In genomic region chr5:59390074-59390659, GRCh38 we compare ENCODE assay signal across 8 cellular contexts.
DNase-seq lines count a peak whose midpoint lies in the region; ATAC-seq and TF ChIP-seq lines count a peak whose summit lies in the region.

No MANE protein-coding gene starts in this region.

- H3K23ac ChIP-seq in neuronal stem cell (ENCODE audit: low read depth, low read length, poor library complexity) = no peak overlapping the region

- ATAC-seq in HG03280 (IDR thresholded peaks at IDR 0.05; ENCODE audit: unreplicated experiment) (no peak), HG02610 (IDR thresholded peaks at IDR 0.05; ENCODE audit: unreplicated experiment) (no peak)

- H3K4me1 Mint-ChIP-seq in activated CD4-positive, alpha-beta T cell treated with anti-CD3 and anti-CD28 coated beads, Interleukin-2, amount 10 ng/mL, durations not matched to agents 24 days and 14 days = no peaks in the 10 kb centered on the region

- H3K9me3 ChIP-seq in colonic mucosa = no peaks in the 10 kb centered on the region
- peaks cover 0 to 12% of the 10 kb centered on the region in 2 donors for H3K9me3 ChIP-seq in neuronal stem cell (replicated peaks in 1 of 2; ENCODE audit: control insufficient read depth in 2 of 2, insufficient read depth in 1 of 2, low read depth in 1 of 2, low read length in 2 of 2)

- no peak overlapping the region for H3K9ac ChIP-seq in colonic mucosa (ENCODE audit: low read depth in 2 of 2, low read length in 2 of 2)
- H3K9ac ChIP-seq in neuronal stem cell (ENCODE audit: low read depth, low read length, poor library complexity) = no peak overlapping the region

- no CpG with 5 or more reads among the region's 2 CpGs for WGBS in neuronal stem cell (ENCODE audit: extremely low coverage in 2 of 2, insufficient read length in 2 of 2, insufficient replicate concordance in 1 of 2), 2 donors

- H2AFZ ChIP-seq in neuronal stem cell (ENCODE audit: low read length) = no peak overlapping the region

- no peak overlapping the region for H3K4me3 ChIP-seq in colonic mucosa
- H3K4me3 ChIP-seq in neuronal stem cell (ENCODE audit: low read length in 2 of 2) = no peak overlapping the region

- H2BK120ac ChIP-seq in neuronal stem cell (ENCODE audit: low read depth, low read length) = no peak overlapping the region

- no peak overlapping the region for H2BK5ac ChIP-seq in neuronal stem cell (ENCODE audit: low read length)

- H3K27ac ChIP-seq in colonic mucosa = no peak overlapping the region
- no peak overlapping the region for H3K27ac ChIP-seq in neuronal stem cell (replicated peaks; ENCODE audit: low read length)

- H3K4me1 ChIP-seq in colonic mucosa = no peaks in the 10 kb centered on the region
- no peaks in the 10 kb centered on the region for H3K4me1 ChIP-seq in neuronal stem cell (ENCODE audit: control insufficient read depth in 2 of 2, insufficient read depth in 1 of 2, low read depth in 1 of 2, low read length in 2 of 2)

- H3K4me2 ChIP-seq in neuronal stem cell (ENCODE audit: insufficient read depth, low read length, poor library complexity, severe bottlenecking) = no peak overlapping the region

- no peak overlapping the region for H4K91ac ChIP-seq in neuronal stem cell (ENCODE audit: low read depth, low read length, poor library complexity)

- no peak overlapping the region for H3K27ac Mint-ChIP-seq in activated CD4-positive, alpha-beta T cell treated with anti-CD3 and anti-CD28 coated beads, Interleukin-2, amount 10 ng/mL, durations not matched to agents 24 days and 14 days

- H3K36me3 Mint-ChIP-seq in activated CD4-positive, alpha-beta T cell treated with anti-CD3 and anti-CD28 coated beads, Interleukin-2, amount 10 ng/mL, durations not matched to agents 24 days and 14 days (ENCODE audit: low read depth) = no peaks in the 10 kb centered on the region

- no peaks in the 10 kb centered on the region for H3K79me1 ChIP-seq in neuronal stem cell (ENCODE audit: low read depth, low read length)

- intact Hi-C loops in activated CD4-positive, alpha-beta T cell treated with anti-CD3 and anti-CD28 coated beads, Interleukin-2, amount 10 ng/mL, durations not matched to agents 24 days and 14 days (cut with micrococcal nuclease) = loop anchor here (2.0 kb wide), 2 partner anchors 107 to 283 kb away; no protein-coding TSS in a partner anchor
- intact Hi-C loops in colonic mucosa (cut with DNase I) = loop anchor here (5.0 kb wide), 2 partner anchors 112 to 287 kb away; no protein-coding TSS in a partner anchor

- H3K36me3 ChIP-seq in colonic mucosa (no peaks in the 10 kb centered on the region), neuronal stem cell (replicated peaks in 1 of 2; ENCODE audit: control insufficient read depth in 2 of 2, insufficient read depth in 2 of 2, low read length in 2 of 2) (no peaks in the 10 kb centered on the region)

- TF ChIP-seq CTCF in colonic mucosa (IDR thresholded peaks at IDR 0.05) = peak; percentile 62

- no peak overlapping the region for H4K8ac ChIP-seq in neuronal stem cell (ENCODE audit: low read depth, low read length)

- H3K4me3 Mint-ChIP-seq in activated CD4-positive, alpha-beta T cell treated with anti-CD3 and anti-CD28 coated beads, Interleukin-2, amount 10 ng/mL, durations not matched to agents 24 days and 14 days = no peak overlapping the region

- peak; percentile 65 for DNase-seq in activated CD4-positive, alpha-beta T cell treated with anti-CD3 and anti-CD28 coated beads, Interleukin-2, amount 10 ng/mL, durations not matched to agents 24 days and 14 days
- DNase-seq in activated CD4-positive, alpha-beta T cell treated with anti-CD3 and anti-CD28 coated beads for 1 hour = no peak
- DNase-seq in NCI-H2029 (lab: John Stamatoyannopoulos, UW) (peak; percentile 5), colonic mucosa (peak; percentile 32), neuronal stem cell (ENCODE audit: low spot score) (peak; percentile 32), mucosa of gallbladder (ENCODE audit: low spot score) (no peak)

- no peak overlapping the region for H2BK15ac ChIP-seq in neuronal stem cell (ENCODE audit: low read length)

- H3K9me3 Mint-ChIP-seq in activated CD4-positive, alpha-beta T cell treated with anti-CD3 and anti-CD28 coated beads, Interleukin-2, amount 10 ng/mL, durations not matched to agents 24 days and 14 days = no peaks in the 10 kb centered on the region

- H3K27me3 ChIP-seq in colonic mucosa (no peaks in the 10 kb centered on the region), neuronal stem cell (ENCODE audit: control insufficient read depth in 3 of 3, insufficient read depth in 3 of 3, low read depth in 1 of 3, low read length in 3 of 3) (no peaks in the 10 kb centered on the region)

- H3K4ac ChIP-seq in neuronal stem cell (ENCODE audit: low read length) = no peak overlapping the region

- no peak overlapping the region for H3K14ac ChIP-seq in neuronal stem cell (ENCODE audit: low read length)

- no peak overlapping the region for H3K18ac ChIP-seq in neuronal stem cell (ENCODE audit: low read length)

- H2BK12ac ChIP-seq in neuronal stem cell (ENCODE audit: low read length) = no peak overlapping the region

- peaks cover 16% of the 10 kb centered on the region for H3K27me3 Mint-ChIP-seq in activated CD4-positive, alpha-beta T cell treated with anti-CD3 and anti-CD28 coated beads, Interleukin-2, amount 10 ng/mL, durations not matched to agents 24 days and 14 days

- H2AK5ac ChIP-seq in neuronal stem cell (ENCODE audit: low read depth, low read length) = no peak overlapping the region

Comparison
In these comparisons a context has a peak if more than half of its experiments do, and no peak if none do; other contexts are left out.
1. DNase-seq: peak in activated CD4-positive, alpha-beta T cell treated with anti-CD3 and anti-CD28 coated beads, Interleukin-2, amount 10 ng/mL, durations not matched to agents 24 days and 14 days (single experiment), NCI-H2029 (single experiment), colonic mucosa (single experiment) and neuronal stem cell (single experiment); none in activated CD4-positive, alpha-beta T cell treated with anti-CD3 and anti-CD28 coated beads for 1 hour (single experiment) and mucosa of gallbladder (single experiment).